In genomic region chr4:4829837-4830236, GRCh38 we compare ENCODE assay signal across 34 cellular contexts.
"Had no signal": no experiment of that assay in that cellular context is flagged by ENCODE, and none has a peak within 500 bp of the region (broad histone marks: within the 10 kb centered on the region; RNA-seq: fewer than 3 reads in every experiment).

No MANE protein-coding gene starts in this region.

- H3K36me3 ChIP-seq: MG63 had no signal

- DNase-seq: Karpas-422, Kasumi-1, MG63, MM.1S, MV-4-11, NCI-H1048, NCI-H1092, NCI-H1092 treated with DMSO at 0.1 percent for 48 hours, NCI-H1105, NCI-H1105 treated with DMSO at 0.1 percent for 48 hours, NCI-H1417, NCI-H1417 treated with DMSO at 0.1 percent for 48 hours, NCI-H1436, NCI-H1436 treated with DMSO at 0.1 percent for 48 hours, NCI-H146, NCI-H1694, NCI-H1694 treated with DMSO at 0.1 percent for 48 hours, NCI-H187, NCI-H187 treated with DMSO at 0.1 percent for 48 hours, NCI-H1930, NCI-H2029, NCI-H2029 treated with DMSO at 0.1 percent for 48 hours, NCI-H2081, NCI-H2081 treated with DMSO at 0.1 percent for 48 hours, NCI-H2107, NCI-H2171, NCI-H2171 treated with DMSO at 0.1 percent for 48 hours, NCI-H2227 treated with DMSO at 0.1 percent for 48 hours, NCI-H226, NCI-H345, NCI-H446, NCI-H446 treated with DMSO at 0.1 percent for 48 hours, NCI-H510A, NCI-H510A treated with DMSO at 0.1 percent for 48 hours had no signal

- H3K27me3 ChIP-seq: MG63 had no signal

- H3K9me3 ChIP-seq: MG63 had no signal

- H3K4me3 ChIP-seq: MG63 had no signal
